19 cellular contexts compared by ENCODE assay signal in the genomic region with DNA sequence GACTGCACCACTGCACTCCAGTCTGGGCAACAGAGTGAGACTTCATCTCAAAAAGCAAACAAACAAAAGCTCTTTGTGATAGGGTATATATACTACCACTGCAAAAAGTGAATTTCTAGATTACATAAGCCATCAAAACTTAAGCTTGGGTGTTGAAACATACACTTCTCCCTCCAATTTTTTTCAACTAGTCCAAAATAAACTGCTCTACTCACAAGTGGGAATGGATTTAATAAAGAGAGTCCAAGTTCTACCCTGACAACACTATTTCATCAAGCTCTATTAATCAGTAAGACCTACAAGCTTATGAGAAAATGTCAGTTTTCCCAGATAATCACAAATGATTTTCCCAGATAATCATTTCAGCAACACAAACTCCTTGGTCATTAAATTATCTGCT.
DNase-seq lines count a peak whose midpoint lies in the region; ATAC-seq, FAIRE-seq and TF ChIP-seq lines count a peak whose summit lies in the region.
"Had no signal": no experiment of that assay in that cellular context is flagged by ENCODE, and none has a peak within 500 bp of the region (broad histone marks: within the 10 kb centered on the region; RNA-seq: fewer than 3 reads in every experiment).

No MANE protein-coding gene starts in this region.

- peaks cover 13% of the 10 kb centered on the region for H3K4me1 Mint-ChIP-seq in mesothelial cell of epicardium

- H3K4me1 ChIP-seq in GM12878 (ENCODE audit: control insufficient read depth, insufficient read depth, low read length) = peaks cover 39% of the 10 kb centered on the region

- RAD21 ChIA-PET in GM12878 (lab: Charles Lee; ENCODE audit: unreplicated experiment) = interaction anchor here (0.8 to 4.8 kb wide), 12 partner anchors 12 to 134 kb away, joined by 3 to 67 read pairs (median 4); a partner anchor contains a TSS

- BruUV-seq in GM12878 (replicated peaks; lab: Mats Ljungman, UMichigan) = no TSS peak

- TF ChIP-seq RAD21 in GM12878 (IDR thresholded peaks at IDR 0.05; ENCODE audit: insufficient read depth, low read depth, low read length) = no peak

- DNase-seq in H54 (ENCODE audit: insufficient read length, low spot score) = no peak
- no peak for DNase-seq in GM12878 (ENCODE audit: low read depth, low spot score)
- no peak for DNase-seq in mesothelial cell of epicardium (ENCODE audit: low spot score in 2 of 2, unreplicated experiment in 2 of 2)
- no peak for DNase-seq in cerebellar cortex (ENCODE audit: low spot score)
- no peak for DNase-seq in DMS114 treated with DMSO at 0.1 percent for 48 hours (lab: John Stamatoyannopoulos, UW; ENCODE audit: unreplicated experiment)
- DNase-seq: activated CD4-positive, CD25-positive, alpha-beta regulatory T cell treated with anti-CD3 and anti-CD28 coated beads, Interleukin-2, amount 50 U/mL, for 72 hours; activated CD8-positive, alpha-beta memory T cell treated with anti-CD3 and anti-CD28 coated beads, Interleukin-2, amount 10 ng/mL, durations not matched to agents 7 days and 5 days; activated effector memory CD4-positive, alpha-beta T cell treated with anti-CD3 and anti-CD28 coated beads, Interleukin-2, amount 50 U/mL, for 16 hours; Caco-2; cortex of kidney; naive thymus-derived CD4-positive, alpha-beta T cell; NCI-H1048; PC-3 had no signal

- no peak overlapping the region for H3K9ac ChIP-seq in GM12878 (ENCODE audit: control insufficient read depth, insufficient read depth, low read length)

- ATAC-seq in GM12878 (no peak), HG02981 (IDR thresholded peaks at IDR 0.05; ENCODE audit: unreplicated experiment) (no peak), GM19023 (IDR thresholded peaks at IDR 0.05; ENCODE audit: unreplicated experiment) (no peak)
- ATAC-seq: activated CD8-positive, alpha-beta memory T cell treated with anti-CD3 and anti-CD28 coated beads, Interleukin-2, amount 10 ng/mL, durations not matched to agents 7 days and 5 days; naive thymus-derived CD4-positive, alpha-beta T cell had no signal

- CTCF ChIA-PET in GM12878 (lab: Yijun Ruan, JAX) = interaction anchor here (1.1 to 3.2 kb wide), 12 partner anchors 9 to 193 kb away, joined by 3 to 16 read pairs (median 5); a partner anchor contains a TSS

- peak overlapping the region; percentile 59 for H3K27ac ChIP-seq in GM12878 (ENCODE audit: control insufficient read depth, insufficient read depth)
- H3K27ac ChIP-seq in temporal lobe (ENCODE audit: low read depth, low read length) = peak overlapping the region; percentile 92
- H3K27ac ChIP-seq: SK-N-MC had no signal

- TF ChIP-seq CTCF in GM12878 (IDR thresholded peaks at IDR 0.05 in 2 of 3, conservative IDR thresholded peaks at IDR 0.05 in 1 of 3; ENCODE audit: control insufficient read depth in 2 of 3, extremely low read depth in 1 of 3, insufficient read depth in 1 of 3, low read depth in 3 of 3, low read length in 3 of 3) = no peak
- TF ChIP-seq CTCF in mesothelial cell of epicardium (IDR thresholded peaks at IDR 0.05; ENCODE audit: unreplicated experiment) = no peak

- TF ChIP-seq EP300 in GM12878 (IDR thresholded peaks at IDR 0.05; ENCODE audit: borderline replicate concordance in 1 of 2, control insufficient read depth in 1 of 2, low read depth in 2 of 2, low read length in 2 of 2) = no peak

- H3K79me2 ChIP-seq in GM12878 (ENCODE audit: control insufficient read depth, insufficient read depth, low read length) = peaks cover 14% of the 10 kb centered on the region

- no peaks in the 10 kb centered on the region; the same call in 2 of the 3 replicates for H3K9me3 ChIP-seq in GM12878 (replicated peaks; ENCODE audit: control insufficient read depth, insufficient read depth, low read length)
- H3K9me3 ChIP-seq: Caco-2 had no signal

- H3K4me3 Mint-ChIP-seq in mesothelial cell of epicardium = no peak overlapping the region
- H3K4me3 Mint-ChIP-seq: activated CD8-positive, alpha-beta memory T cell treated with anti-CD3 and anti-CD28 coated beads, Interleukin-2, amount 10 ng/mL, durations not matched to agents 7 days and 5 days; naive thymus-derived CD4-positive, alpha-beta T cell; stimulated activated naive CD8-positive, alpha-beta T cell treated with anti-CD3 and anti-CD28 coated beads, Interleukin-15, Interleukin-2, amounts not matched to agents 100 ng/mL and 50 ng/mL, for 24 hours had no signal

- in situ Hi-C loops in GM12878 (cut with MboI) = no loop called here

- POLR2A ChIA-PET in GM12878 (lab: Charles Lee) = interaction anchor here (0.6 to 3.2 kb wide), 8 partner anchors 9 to 189 kb away, joined by 3 to 31 read pairs (median 4); a partner anchor contains a TSS

- H4K20me1 ChIP-seq in GM12878 (ENCODE audit: control insufficient read depth, insufficient read depth) = no peaks in the 10 kb centered on the region

- no peaks in the 10 kb centered on the region for H3K9me3 Mint-ChIP-seq in mesothelial cell of epicardium
- H3K9me3 Mint-ChIP-seq: naive thymus-derived CD4-positive, alpha-beta T cell; stimulated activated naive CD8-positive, alpha-beta T cell treated with anti-CD3 and anti-CD28 coated beads, Interleukin-15, Interleukin-2, amounts not matched to agents 100 ng/mL and 50 ng/mL, for 24 hours had no signal

- SMC1A ChIA-PET in GM12878 (lab: Charles Lee; ENCODE audit: uncharacterized antibody, unreplicated experiment) = interaction anchor here (0.6 to 5.9 kb wide), 22 partner anchors 9 to 275 kb away, joined by 3 to 49 read pairs (median 6); a partner anchor contains a TSS

- no peaks in the 10 kb centered on the region for H3K27me3 ChIP-seq in GM12878 (replicated peaks in 1 of 2; ENCODE audit: control insufficient read depth in 2 of 2, insufficient read depth in 2 of 2, low read length in 1 of 2)

- H3K27me3 Mint-ChIP-seq in mesothelial cell of epicardium (ENCODE audit: low read depth) = no peaks in the 10 kb centered on the region
- H3K27me3 Mint-ChIP-seq: activated CD8-positive, alpha-beta memory T cell treated with anti-CD3 and anti-CD28 coated beads, Interleukin-2, amount 10 ng/mL, durations not matched to agents 7 days and 5 days; naive thymus-derived CD4-positive, alpha-beta T cell; stimulated activated naive CD8-positive, alpha-beta T cell treated with anti-CD3 and anti-CD28 coated beads, Interleukin-15, Interleukin-2, amounts not matched to agents 100 ng/mL and 50 ng/mL, for 24 hours had no signal

- H2AFZ ChIP-seq in GM12878 (ENCODE audit: control insufficient read depth, low read depth, low read length) = no peak overlapping the region

- H3K27ac Mint-ChIP-seq in mesothelial cell of epicardium = peak overlapping the region; percentile 60
- H3K27ac Mint-ChIP-seq: activated CD8-positive, alpha-beta memory T cell treated with anti-CD3 and anti-CD28 coated beads, Interleukin-2, amount 10 ng/mL, durations not matched to agents 7 days and 5 days; stimulated activated naive CD8-positive, alpha-beta T cell treated with anti-CD3 and anti-CD28 coated beads, Interleukin-15, Interleukin-2, amounts not matched to agents 100 ng/mL and 50 ng/mL, for 24 hours had no signal

- H3K4me2 ChIP-seq in GM12878 (ENCODE audit: control insufficient read depth, insufficient read depth) = peak overlapping the region; percentile 66

- no peaks in the 10 kb centered on the region; a peak in 1 of 4 replicates for H3K36me3 ChIP-seq in GM12878 (ENCODE audit: control insufficient read depth in 2 of 2, insufficient read depth in 2 of 2, low read length in 1 of 2)

- FAIRE-seq in H54 (lab: Jason Lieb, UNC) = peak; percentile 74
- no peak for FAIRE-seq in GM12878 (lab: Jason Lieb, UNC)
- FAIRE-seq: frontal cortex had no signal

- intact Hi-C loops in GM12878 (cut with micrococcal nuclease; ENCODE audit: unreplicated experiment) = loop anchor here (2.0 kb wide), 1 partner anchor 74 kb away; no protein-coding TSS in a partner anchor

- H3K36me3 Mint-ChIP-seq in mesothelial cell of epicardium = peaks cover 9% of the 10 kb centered on the region

- TF ChIP-seq POLR2A in H54 (IDR thresholded peaks at IDR 0.05; ENCODE audit: low read depth, low read length) (no peak), GM12878 (IDR thresholded peaks at IDR 0.05; ENCODE audit: low read depth, low read length) (no peak)

- H3K4me3 ChIP-seq in GM12878 = no peak overlapping the region
- H3K4me3 ChIP-seq: SK-N-MC had no signal

TF ChIP-seq in GM12878, 131 proteins besides CTCF, POLR2A, EP300 and RAD21:
- TF ChIP-seq, protein P1, sequence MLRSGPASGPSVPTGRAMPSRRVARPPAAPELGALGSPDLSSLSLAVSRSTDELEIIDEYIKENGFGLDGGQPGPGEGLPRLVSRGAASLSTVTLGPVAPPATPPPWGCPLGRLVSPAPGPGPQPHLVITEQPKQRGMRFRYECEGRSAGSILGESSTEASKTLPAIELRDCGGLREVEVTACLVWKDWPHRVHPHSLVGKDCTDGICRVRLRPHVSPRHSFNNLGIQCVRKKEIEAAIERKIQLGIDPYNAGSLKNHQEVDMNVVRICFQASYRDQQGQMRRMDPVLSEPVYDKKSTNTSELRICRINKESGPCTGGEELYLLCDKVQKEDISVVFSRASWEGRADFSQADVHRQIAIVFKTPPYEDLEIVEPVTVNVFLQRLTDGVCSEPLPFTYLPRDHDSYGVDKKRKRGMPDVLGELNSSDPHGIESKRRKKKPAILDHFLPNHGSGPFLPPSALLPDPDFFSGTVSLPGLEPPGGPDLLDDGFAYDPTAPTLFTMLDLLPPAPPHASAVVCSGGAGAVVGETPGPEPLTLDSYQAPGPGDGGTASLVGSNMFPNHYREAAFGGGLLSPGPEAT (IDR thresholded peaks at IDR 0.05; ENCODE audit: low read depth) = no peak
- no peak for TF ChIP-seq ASH2L (IDR thresholded peaks at IDR 0.05; ENCODE audit: borderline replicate concordance, low read depth)
TF ChIP-seq in GM12878: peak in this region for 0.
